Comparison of ENCODE assay signal across 8 cellular contexts in the genomic region with DNA sequence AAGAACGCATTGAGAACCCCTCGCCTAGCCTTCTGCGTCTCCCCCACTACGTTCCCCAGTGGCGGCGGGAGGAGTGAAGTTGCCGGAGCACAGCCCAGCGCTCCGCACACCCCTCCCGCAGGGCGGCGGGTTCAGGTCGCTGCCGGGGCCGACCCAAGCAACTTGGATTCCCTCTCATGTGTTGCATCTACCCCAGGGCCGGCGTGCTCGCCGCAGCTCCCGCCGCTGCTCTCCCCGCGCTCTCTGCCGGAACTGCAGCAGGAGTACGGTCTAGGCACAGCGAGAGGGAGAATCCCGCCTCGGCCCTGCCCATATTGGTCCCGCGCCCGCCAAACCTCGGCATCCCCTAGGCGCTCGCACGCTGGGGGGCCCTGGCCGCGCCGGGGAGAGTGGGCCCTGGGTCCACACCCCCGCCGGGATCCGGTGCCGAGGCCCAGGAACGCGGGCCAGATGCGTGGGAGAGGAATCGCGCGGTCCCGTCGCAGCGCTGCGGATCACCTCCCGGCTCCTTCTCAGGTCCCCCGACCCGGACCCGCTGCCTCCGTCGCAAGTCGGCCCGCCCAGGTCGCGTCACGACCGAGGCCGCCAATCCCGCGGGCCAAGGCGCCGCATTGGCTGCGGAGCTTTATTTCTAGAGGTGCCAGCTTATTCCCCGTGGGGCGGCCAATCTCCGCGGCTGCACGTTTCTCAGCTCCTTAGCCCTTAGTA.
DNase-seq lines count a peak whose midpoint lies in the region; ATAC-seq and TF ChIP-seq lines count a peak whose summit lies in the region.

No MANE protein-coding gene starts in this region.

- H3K4me3 ChIP-seq in WI38 (ENCODE audit: low read depth, low read length) (peak overlapping the region; percentile 89), cardiac fibroblast (replicated peaks in 1 of 2; ENCODE audit: low read depth in 2 of 2, low read length in 2 of 2) (peak overlapping the region; percentile 85 to 92)

- TF ChIP-seq CTCF in WI38 (IDR thresholded peaks at IDR 0.05; ENCODE audit: low read depth, low read length): no peak
- TF ChIP-seq CTCF in cardiac fibroblast (IDR thresholded peaks at IDR 0.05; ENCODE audit: low read depth, low read length): no peak

- peak; percentile 75 for DNase-seq in NCI-H2029 (lab: John Stamatoyannopoulos, UW)
- no peak for DNase-seq in NCI-H2029 treated with DMSO at 0.1 percent for 48 hours (lab: John Stamatoyannopoulos, UW)
- DNase-seq in NCI-H2081 (lab: John Stamatoyannopoulos, UW): peak; percentile 86 to 95
- peak; percentile 69 to 80 for DNase-seq in cardiac fibroblast (ENCODE audit: low read depth in 2 of 2)
- peak; percentile 91 for DNase-seq in islet precursor cell
- peak; percentile 80 for DNase-seq in stimulated activated CD4-positive, alpha-beta T cell treated with anti-CD3 and anti-CD28 coated beads, Interleukin-12 subunit alpha, Interleukin-12 subunit beta, amount 100 ng/mL, for 4 hours

- peak; percentile 28 for ATAC-seq in HG02938 (IDR thresholded peaks at IDR 0.05; ENCODE audit: unreplicated experiment)
